In the genomic region with DNA sequence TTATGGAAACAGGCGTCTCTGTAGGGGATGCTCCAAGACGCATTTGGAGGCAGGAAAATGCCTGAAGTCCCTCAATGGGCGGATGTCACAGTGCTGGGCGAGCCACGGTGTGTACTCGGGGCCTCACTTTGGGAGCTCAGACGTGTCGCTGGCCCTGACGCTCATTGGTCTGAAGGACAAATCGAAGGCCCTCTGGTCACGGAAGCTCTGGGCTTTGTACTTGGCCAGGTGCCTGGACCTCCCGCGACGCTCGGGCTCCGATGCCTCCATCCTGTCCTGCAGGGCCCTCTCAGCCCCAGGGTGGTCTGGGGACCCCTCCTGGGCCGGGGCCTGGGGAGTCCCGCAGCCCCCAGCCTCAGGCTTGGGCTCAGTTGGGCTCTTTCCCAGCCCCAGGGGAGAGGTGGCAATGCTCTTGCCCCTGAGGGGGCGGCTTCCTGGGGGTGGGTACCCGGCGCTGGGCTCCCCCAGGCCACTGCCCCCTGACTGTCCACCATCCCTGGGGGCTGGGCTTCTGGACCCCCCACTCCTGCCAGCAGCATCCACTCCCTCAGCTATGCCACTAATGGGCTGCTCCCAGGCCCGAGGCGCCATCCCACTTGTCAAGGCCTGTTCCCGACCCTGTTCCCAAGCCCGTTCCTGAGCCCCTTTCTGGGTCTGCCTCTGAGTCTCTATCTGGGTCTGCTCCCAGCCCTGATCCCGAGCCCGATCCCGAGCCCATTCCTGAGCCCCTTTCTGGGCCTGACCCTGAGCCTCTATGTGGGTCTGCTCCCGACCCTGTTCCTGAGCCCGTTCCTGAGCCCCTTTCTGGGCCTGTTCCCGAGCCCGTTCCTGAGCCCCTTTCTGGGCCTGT, we compare ENCODE assay signal across 21 cellular contexts. TPM values are rescaled to one million over a fixed set of nuclear protein-coding genes. Genes with fewer than 3 reads are reported as not detected.
DNase-seq lines count a peak whose midpoint lies in the region; ATAC-seq and TF ChIP-seq lines count a peak whose summit lies in the region.
"Had no signal": no experiment of that assay in that cellular context is flagged by ENCODE, and none has a peak within 500 bp of the region (broad histone marks: within the 10 kb centered on the region; RNA-seq: fewer than 3 reads in every experiment).

No MANE protein-coding gene starts in this region.

- H3K4me1 ChIP-seq in HEK293 (ENCODE audit: control insufficient read depth, insufficient read depth, low read length) (no peaks in the 10 kb centered on the region), right cardiac atrium (ENCODE audit: control insufficient read depth, insufficient read depth, low read length) (peaks cover 2% of the 10 kb centered on the region), psoas muscle (peaks cover 78% of the 10 kb centered on the region)
- H3K4me1 ChIP-seq: tibial nerve had no signal

- H3K4me1 Mint-ChIP-seq in WTC11 = peaks cover 5% of the 10 kb centered on the region
- H3K4me1 Mint-ChIP-seq in stimulated activated effector memory CD8-positive, alpha-beta T cell treated with anti-CD3 and anti-CD28 coated beads, Interleukin-12 subunit alpha, Interleukin-12 subunit beta, amount 100 ng/mL, for 72 hours = no peaks in the 10 kb centered on the region
- H3K4me1 Mint-ChIP-seq: immature natural killer cell had no signal

- H3K4me3 ChIP-seq in HEK293 (ENCODE audit: low read depth, low read length) = no peak overlapping the region
- H3K4me3 ChIP-seq in right cardiac atrium (ENCODE audit: low read length) = no peak overlapping the region
- no peak overlapping the region for H3K4me3 ChIP-seq in psoas muscle
- H3K4me3 ChIP-seq: ovary, tibial nerve had no signal

- H3K27me3 Mint-ChIP-seq in WTC11 (ENCODE audit: low read depth) = no peaks in the 10 kb centered on the region
- H3K27me3 Mint-ChIP-seq: stimulated activated naive CD8-positive, alpha-beta T cell treated with anti-CD3 and anti-CD28 coated beads, Interleukin-15, Interleukin-2, amounts not matched to agents 100 ng/mL and 50 ng/mL, for 24 hours had no signal

- H3K9me3 ChIP-seq in HEK293 (ENCODE audit: control insufficient read depth, insufficient read depth, low read depth, low read length) (no peaks in the 10 kb centered on the region), right cardiac atrium (ENCODE audit: control insufficient read depth, low read length) (no peaks in the 10 kb centered on the region), psoas muscle (no peaks in the 10 kb centered on the region)
- H3K9me3 ChIP-seq: ovary, tibial nerve had no signal

- H3K9me3 Mint-ChIP-seq in WTC11 = no peaks in the 10 kb centered on the region
- no peaks in the 10 kb centered on the region for H3K9me3 Mint-ChIP-seq in stimulated activated effector memory CD8-positive, alpha-beta T cell treated with anti-CD3 and anti-CD28 coated beads, Interleukin-12 subunit alpha, Interleukin-12 subunit beta, amount 100 ng/mL, for 72 hours
- H3K9me3 Mint-ChIP-seq: immature natural killer cell; stimulated activated naive CD8-positive, alpha-beta T cell treated with anti-CD3 and anti-CD28 coated beads, Interleukin-15, Interleukin-2, amounts not matched to agents 100 ng/mL and 50 ng/mL, for 24 hours; T-helper 2 cell treated with Interferon-gamma antibody and Interleukin-4, amounts not matched to agents 5 μg/mL and 100 μg/mL, for 36 hours had no signal

- ATAC-seq in WTC11 (no peak), right cardiac atrium (no peak), psoas muscle (peak in 3 of 4 donors; percentile 7 to 23 (median 13)), GM21737 (IDR thresholded peaks at IDR 0.05; ENCODE audit: unreplicated experiment) (no peak), GM19351 (IDR thresholded peaks at IDR 0.05; ENCODE audit: unreplicated experiment) (no peak)
- ATAC-seq in stimulated activated effector memory CD8-positive, alpha-beta T cell treated with anti-CD3 and anti-CD28 coated beads, Interleukin-12 subunit alpha, Interleukin-12 subunit beta, amount 100 ng/mL, for 72 hours = no peak
- ATAC-seq: PC-3 had no signal

- H3K27ac ChIP-seq in HEK293 (ENCODE audit: extremely low read depth, low read depth, low read length) (no peak overlapping the region), right cardiac atrium (ENCODE audit: low read length) (peak overlapping the region; percentile 74), psoas muscle (peak overlapping the region; percentile 99)
- H3K27ac ChIP-seq: brain microvascular endothelial cell, ovary had no signal

- no peak overlapping the region for H3K4me3 Mint-ChIP-seq in WTC11
- H3K4me3 Mint-ChIP-seq in stimulated activated effector memory CD8-positive, alpha-beta T cell treated with anti-CD3 and anti-CD28 coated beads, Interleukin-12 subunit alpha, Interleukin-12 subunit beta, amount 100 ng/mL, for 72 hours = no peak overlapping the region
- H3K4me3 Mint-ChIP-seq: immature natural killer cell; stimulated activated naive CD8-positive, alpha-beta T cell treated with anti-CD3 and anti-CD28 coated beads, Interleukin-15, Interleukin-2, amounts not matched to agents 100 ng/mL and 50 ng/mL, for 24 hours; T-helper 2 cell treated with Interferon-gamma antibody and Interleukin-4, amounts not matched to agents 5 μg/mL and 100 μg/mL, for 36 hours had no signal

- H3K27me3 ChIP-seq in right cardiac atrium (ENCODE audit: control insufficient read depth, insufficient read depth) (no peaks in the 10 kb centered on the region), psoas muscle (ENCODE audit: insufficient read depth in 3 of 3, low read length in 2 of 3) (no peaks in the 10 kb centered on the region)
- H3K27me3 ChIP-seq: brain microvascular endothelial cell, ovary had no signal

- H3K27ac Mint-ChIP-seq in WTC11 = no peak overlapping the region
- H3K27ac Mint-ChIP-seq in stimulated activated effector memory CD8-positive, alpha-beta T cell treated with anti-CD3 and anti-CD28 coated beads, Interleukin-12 subunit alpha, Interleukin-12 subunit beta, amount 100 ng/mL, for 72 hours = no peak overlapping the region
- H3K27ac Mint-ChIP-seq: immature natural killer cell; stimulated activated naive CD8-positive, alpha-beta T cell treated with anti-CD3 and anti-CD28 coated beads, Interleukin-15, Interleukin-2, amounts not matched to agents 100 ng/mL and 50 ng/mL, for 24 hours; T-helper 2 cell treated with Interferon-gamma antibody and Interleukin-4, amounts not matched to agents 5 μg/mL and 100 μg/mL, for 36 hours had no signal

- POLR2A ChIA-PET in HEK293 (lab: Yijun Ruan, JAX) = no interaction called here
- POLR2A ChIA-PET in WTC11 (lab: Charles Lee) = no interaction called here

- DNase-seq in WTC11 (ENCODE audit: low spot score) (peak; percentile 11), right cardiac atrium (no peak), psoas muscle (peak in 1 of 2 donors; percentile 82), AG08395 (ENCODE audit: low spot score) (no peak)
- no peak for DNase-seq in stimulated activated effector memory CD8-positive, alpha-beta T cell treated with anti-CD3 and anti-CD28 coated beads, Interleukin-12 subunit alpha, Interleukin-12 subunit beta, amount 100 ng/mL, for 72 hours (ENCODE audit: low spot score in 2 of 2)
- DNase-seq: brain microvascular endothelial cell; DMS79 treated with DMSO at 0.1 percent for 48 hours; immature natural killer cell; Kasumi-1; NCI-H187 treated with DMSO at 0.1 percent for 48 hours; PC-3; stimulated activated CD4-positive, alpha-beta T cell treated with anti-CD3 and anti-CD28 coated beads, Interleukin-1b, Interleukin-23, amount 100 ng/mL, for 48 hours had no signal

- no peaks in the 10 kb centered on the region for H3K36me3 Mint-ChIP-seq in WTC11
- no peaks in the 10 kb centered on the region for H3K36me3 Mint-ChIP-seq in stimulated activated effector memory CD8-positive, alpha-beta T cell treated with anti-CD3 and anti-CD28 coated beads, Interleukin-12 subunit alpha, Interleukin-12 subunit beta, amount 100 ng/mL, for 72 hours
- H3K36me3 Mint-ChIP-seq: immature natural killer cell had no signal

- TF ChIP-seq CTCF in HEK293 (tag by site-specific recombination; IDR thresholded peaks at IDR 0.05) (no peak), WTC11 (IDR thresholded peaks at IDR 0.05) (no peak), psoas muscle (IDR thresholded peaks at IDR 0.05) (no peak)

- 73% methylated on average over 32 of the region's 32 CpGs for WGBS in right cardiac atrium
- 63 to 76% (median 71%) methylated on average over 29 to 32 of the region's 32 CpGs for WGBS in psoas muscle, 3 donors

- CTCF ChIA-PET in HEK293 (lab: Yijun Ruan, JAX) = no interaction called here
- CTCF ChIA-PET in WTC11 (lab: Charles Lee) = interaction anchor here (0.9 to 1.4 kb wide), 2 partner anchors 10 to 48 kb away, joined by 4 to 8 read pairs; no protein-coding TSS in a partner anchor

- H3K36me3 ChIP-seq in HEK293 (ENCODE audit: control insufficient read depth in 2 of 2, insufficient read depth in 1 of 2, low read length in 2 of 2) (no peaks in the 10 kb centered on the region), psoas muscle (ENCODE audit: insufficient read depth in 1 of 2, low read depth in 1 of 2) (peaks cover 9 to 20% of the 10 kb centered on the region in 2 donors)
- H3K36me3 ChIP-seq: brain microvascular endothelial cell, ovary, tibial nerve had no signal

- intact Hi-C loops in right cardiac atrium (cut with DNase I) = loop anchor here in 1 of 4 donors (5.0 kb wide), 1 partner anchor 49 kb away; the partner anchor contains the start of gene ADPRHL1
- intact Hi-C loops in psoas muscle (cut with DNase I) = no loop called here

TF ChIP-seq in HEK293, 187 proteins besides CTCF, POLR2A, EP300 and RAD21 (continues in another document):
- TF ChIP-seq ZIC2 (tag by site-specific recombination; IDR thresholded peaks at IDR 0.05) = peak; percentile 29; the same call in 1 of the 2 replicates

TF ChIP-seq in WTC11, 78 proteins besides CTCF, POLR2A, EP300 and RAD21 (continues in another document):
- TF ChIP-seq, protein P1, sequence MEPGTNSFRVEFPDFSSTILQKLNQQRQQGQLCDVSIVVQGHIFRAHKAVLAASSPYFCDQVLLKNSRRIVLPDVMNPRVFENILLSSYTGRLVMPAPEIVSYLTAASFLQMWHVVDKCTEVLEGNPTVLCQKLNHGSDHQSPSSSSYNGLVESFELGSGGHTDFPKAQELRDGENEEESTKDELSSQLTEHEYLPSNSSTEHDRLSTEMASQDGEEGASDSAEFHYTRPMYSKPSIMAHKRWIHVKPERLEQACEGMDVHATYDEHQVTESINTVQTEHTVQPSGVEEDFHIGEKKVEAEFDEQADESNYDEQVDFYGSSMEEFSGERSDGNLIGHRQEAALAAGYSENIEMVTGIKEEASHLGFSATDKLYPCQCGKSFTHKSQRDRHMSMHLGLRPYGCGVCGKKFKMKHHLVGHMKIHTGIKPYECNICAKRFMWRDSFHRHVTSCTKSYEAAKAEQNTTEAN (CRISPR knock-in tag; IDR thresholded peaks at IDR 0.05) = no peak

RNA-seq across cellular contexts. Expression of gene GRTP1, which starts 39.5 kb away (rescaled TPM):
- 59.0 to 62.0 TPM (median 60.0 TPM) in 3 replicates for total RNA-seq in WTC11 (2021)
- 1 to 10 TPM; 1.4 to 2.3 (median 1.8) TPM for total RNA-seq in right cardiac atrium
- polyA plus RNA-seq in right cardiac atrium = 1.5 TPM
- total RNA-seq in psoas muscle = 1 to 10 TPM; 1.5 to 4.5 (median 3.7) TPM
- polyA plus RNA-seq in psoas muscle = 1 to 10 TPM; 4.3 to 4.7 (median 4.4) TPM
- total RNA-seq: activated CD8-positive, alpha-beta memory T cell treated with anti-CD3 and anti-CD28 coated beads for 36 hours; myocyte had no signal

RNA-seq across cellular contexts. Expression of gene ADPRHL1, which starts 49.8 kb away (rescaled TPM):
- total RNA-seq in WTC11 (2021) = 1.0 to 1.5 TPM (median 1.4 TPM) in 3 replicates
- total RNA-seq in right cardiac atrium = 100 to 1,000 TPM; 320 to 446 (median 375) TPM
- polyA plus RNA-seq in right cardiac atrium = 280 TPM
- 100 to 1,000 TPM; 186 to 776 (median 416) TPM for total RNA-seq in psoas muscle
- 100 to 1,000 TPM; 219 to 326 (median 249) TPM for polyA plus RNA-seq in psoas muscle

Comparison
In these comparisons a context has a peak if more than half of its experiments do, and no peak if none do; other contexts are left out.
1. ATAC-seq: peak in psoas muscle (3 of 4); none in WTC11 (single experiment), right cardiac atrium (0 of 2), GM21737 (single experiment), stimulated activated effector memory CD8-positive, alpha-beta T cell treated with anti-CD3 and anti-CD28 coated beads, Interleukin-12 subunit alpha, Interleukin-12 subunit beta, amount 100 ng/mL, for 72 hours (single experiment) and GM19351 (single experiment).
2. RNA of gene GRTP1, which starts 39.5 kb away (total RNA-seq): 59.0 to 62.0 TPM in WTC11; 1.5 to 4.5 TPM in psoas muscle and 1.4 to 2.3 TPM in right cardiac atrium; every median in the first group is over 10 times any median in the second.
3. RNA of gene ADPRHL1, which starts 49.8 kb away (total RNA-seq): 186 to 776 TPM in psoas muscle and 320 to 446 TPM in right cardiac atrium; 1.0 to 1.5 TPM in WTC11; every median in the first group is over 10 times any median in the second.